In genomic region chr10:59654007-59654406, GRCh38 we compare ENCODE assay signal across 12 cellular contexts. TPM values are rescaled to one million over a fixed set of nuclear protein-coding genes. Genes with fewer than 3 reads are reported as not detected.
DNase-seq lines count a peak whose midpoint lies in the region; ATAC-seq and TF ChIP-seq lines count a peak whose summit lies in the region.
"Had no signal": no experiment of that assay in that cellular context is flagged by ENCODE, and none has a peak within 500 bp of the region (broad histone marks: within the 10 kb centered on the region; RNA-seq: fewer than 3 reads in every experiment).

No MANE protein-coding gene starts in this region.

- H3K36me3 ChIP-seq in BLaER1, result no peaks in the 10 kb centered on the region
- H3K36me3 ChIP-seq: SJCRH30 had no signal

- in situ Hi-C loops in KBM-7 (cut with MboI; ENCODE audit: low pct_unique_long_range_greater_than_20kb, low sequenced_read_pairs), result no loop called here
- in situ Hi-C loops in astrocyte of the cerebellum (cut with HindIII; ENCODE audit: low sequenced_read_pairs), result no loop called here

- peaks cover 3% of the 10 kb centered on the region for H3K9me3 Mint-ChIP-seq in type B pancreatic cell

- peaks cover 45% of the 10 kb centered on the region for H3K4me1 ChIP-seq in BLaER1
- H3K4me1 ChIP-seq: SJCRH30 had no signal

- no peak overlapping the region for H3K4me3 Mint-ChIP-seq in type B pancreatic cell

- H4K20me1 ChIP-seq in BLaER1, result no peaks in the 10 kb centered on the region

- DNase-seq in KBM-7 (peak; percentile 70), astrocyte of the cerebellum (ENCODE audit: low read depth) (peak; percentile 18), NCI-H2196 treated with DMSO at 0.1 percent for 48 hours (lab: John Stamatoyannopoulos, UW; ENCODE audit: unreplicated experiment) (no peak), islet precursor cell (no peak), EL (no peak), type B pancreatic cell (ENCODE audit: extremely low spot score, unreplicated experiment) (no peak)
- DNase-seq: H7, NCI-H2081, SJCRH30, small intestine had no signal

- H3K36me3 Mint-ChIP-seq in type B pancreatic cell, result peaks cover 5% of the 10 kb centered on the region

- H3K4me2 ChIP-seq in BLaER1, result peak overlapping the region; percentile 75

- H3K4me3 ChIP-seq in BLaER1, result 0 out of 2 replicates have a peak overlapping the region, but pooled peaks have one; percentile 22
- H3K4me3 ChIP-seq in astrocyte of the cerebellum (ENCODE audit: low read depth, low read length), result no peak overlapping the region
- H3K4me3 ChIP-seq: SJCRH30 had no signal

- H3K27me3 ChIP-seq in BLaER1, result no peaks in the 10 kb centered on the region
- H3K27me3 ChIP-seq: SJCRH30 had no signal

- peak overlapping the region; percentile 51; the same call in 1 of the 2 replicates for H3K9ac ChIP-seq in BLaER1

- peaks cover 17% of the 10 kb centered on the region for H3K4me1 Mint-ChIP-seq in type B pancreatic cell (ENCODE audit: unreplicated experiment)

- no peaks in the 10 kb centered on the region for H3K9me3 ChIP-seq in BLaER1
- H3K9me3 ChIP-seq: SJCRH30 had no signal

- H3K27me3 Mint-ChIP-seq in type B pancreatic cell, result no peaks in the 10 kb centered on the region

- H3K27ac ChIP-seq in BLaER1, result peak overlapping the region; percentile 79
- H3K27ac ChIP-seq: SJCRH30 had no signal

- no peak overlapping the region for H3K27ac Mint-ChIP-seq in type B pancreatic cell

- ATAC-seq in GM19324 (IDR thresholded peaks at IDR 0.05; ENCODE audit: low FRiP score, unreplicated experiment), result peak; percentile 72

- TF ChIP-seq CTCF in astrocyte of the cerebellum (IDR thresholded peaks at IDR 0.05; ENCODE audit: low read depth, low read length, missing control alignments) (no peak), type B pancreatic cell (conservative IDR thresholded peaks at IDR 0.05) (no peak)

RNA-seq across cellular contexts. Expression of gene SLC16A9, which starts 55.6 kb away (rescaled TPM):
- 10.0 and 18.2 TPM in 2 replicates for total RNA-seq in type B pancreatic cell (ENCODE audit: low replicate concordance)

Comparison
In these comparisons a context has a peak if more than half of its experiments do, and no peak if none do; other contexts are left out.
1. DNase-seq: peak in KBM-7 (single experiment) and astrocyte of the cerebellum (single experiment); none in NCI-H2196 treated with DMSO at 0.1 percent for 48 hours (single experiment), islet precursor cell (single experiment), EL (single experiment) and type B pancreatic cell (single experiment).